In genomic region chr19:39156891-39157230, GRCh38 we compare ENCODE assay signal across 20 cellular contexts. TPM values are rescaled to one million over a fixed set of nuclear protein-coding genes. Genes with fewer than 3 reads are reported as not detected.
DNase-seq lines count a peak whose midpoint lies in the region; ATAC-seq, FAIRE-seq and TF ChIP-seq lines count a peak whose summit lies in the region.
"Had no signal": no experiment of that assay in that cellular context is flagged by ENCODE, and none has a peak within 500 bp of the region (broad histone marks: within the 10 kb centered on the region; RNA-seq: fewer than 3 reads in every experiment).

No MANE protein-coding gene starts in this region.

- peaks cover 36% of the 10 kb centered on the region for H3K79me1 ChIP-seq in H1 (ENCODE audit: low read depth, low read length)

- H3K23ac ChIP-seq in H1 (ENCODE audit: insufficient read length) = no peak overlapping the region

- H4K5ac ChIP-seq in H1 (ENCODE audit: insufficient read length, low read depth, low read length) = no peak overlapping the region

- no peak for TF ChIP-seq EP300 in H1 (IDR thresholded peaks at IDR 0.05; ENCODE audit: borderline replicate concordance in 1 of 2, low read depth in 2 of 2, low read length in 2 of 2)

- H3K4me3 ChIP-seq in H1 (ENCODE audit: extremely low read depth in 1 of 4, insufficient read depth in 2 of 4, low read depth in 3 of 4, low read length in 4 of 4) = no peak overlapping the region
- H3K4me3 ChIP-seq in osteoblast (ENCODE audit: insufficient read depth, low read length) = peak overlapping the region; percentile 75
- no peak overlapping the region for H3K4me3 ChIP-seq in kidney (ENCODE audit: low read length in 2 of 2)

- H3K36me3 Mint-ChIP-seq in natural killer cell (no peaks in the 10 kb centered on the region), WTC11 (peaks cover 4% of the 10 kb centered on the region; the same call in 1 of the 2 replicates)
- no peaks in the 10 kb centered on the region for H3K36me3 Mint-ChIP-seq in natural killer cell treated with Interleukin-12 subunit alpha and Interleukin-12 subunit beta and Interleukin-15 and Interleukin-18, amount 100 ng/mL, for 72 hours
- H3K36me3 Mint-ChIP-seq: activated naive CD8-positive, alpha-beta T cell; immature natural killer cell had no signal

- no peak overlapping the region for H4K91ac ChIP-seq in H1 (replicated peaks; ENCODE audit: insufficient read length, low read length)

- H2AFZ ChIP-seq in H1 (ENCODE audit: low read length) (no peak overlapping the region), osteoblast (ENCODE audit: low read length) (no peak overlapping the region)

- H3K9me3 Mint-ChIP-seq in natural killer cell (no peaks in the 10 kb centered on the region), WTC11 (no peaks in the 10 kb centered on the region)
- no peaks in the 10 kb centered on the region for H3K9me3 Mint-ChIP-seq in natural killer cell treated with Interleukin-12 subunit alpha and Interleukin-12 subunit beta and Interleukin-15 and Interleukin-18, amount 100 ng/mL, for 72 hours
- H3K9me3 Mint-ChIP-seq: central memory CD8-positive, alpha-beta T cell; immature natural killer cell; stimulated activated naive CD8-positive, alpha-beta T cell treated with anti-CD3 and anti-CD28 coated beads, Interleukin-15, amount 100 ng/mL, for 72 hours; T-helper 1 cell treated with Interleukin-12 subunit alpha and Interleukin-12 subunit beta and Interleukin-4 antibody, amounts not matched to agents 30 μg/mL and 1 μg/mL, for 36 hours had no signal

- H3K4me1 Mint-ChIP-seq in natural killer cell (peaks cover 33 to 63% of the 10 kb centered on the region in 2 donors), WTC11 (peaks cover 40% of the 10 kb centered on the region)
- H3K4me1 Mint-ChIP-seq in natural killer cell treated with Interleukin-12 subunit alpha and Interleukin-12 subunit beta and Interleukin-15 and Interleukin-18, amount 100 ng/mL, for 72 hours (ENCODE audit: low read depth in 2 of 2) = peaks cover 21 to 41% of the 10 kb centered on the region in 2 donors

- DNase-seq in natural killer cell (no peak), H1 (ENCODE audit: low read depth in 1 of 2, low spot score in 2 of 2) (no peak), osteoblast (ENCODE audit: insufficient read length, low spot score, missing footprints) (no peak), kidney (no peak), WTC11 (ENCODE audit: low spot score) (no peak), HUDEP-2 (lab: John Stamatoyannopoulos, UW; ENCODE audit: unreplicated experiment in 76 of 76) (no peak)
- no peak for DNase-seq in natural killer cell treated with Interleukin-12 subunit alpha and Interleukin-12 subunit beta and Interleukin-15 and Interleukin-18, amount 100 ng/mL, for 72 hours (ENCODE audit: low spot score)
- DNase-seq in stimulated activated naive CD4-positive, alpha-beta T cell (lab: John Stamatoyannopoulos, UW) = no peak
- DNase-seq: activated CD4-positive, alpha-beta T cell treated with anti-CD3 and anti-CD28 coated beads for 4 hours; immature natural killer cell; MV-4-11; NCI-H774; occipital lobe; stimulated activated naive CD8-positive, alpha-beta T cell treated with anti-CD3 and anti-CD28 coated beads, Interleukin-15, amount 100 ng/mL, for 72 hours had no signal

- H3K27me3 ChIP-seq in H1 (replicated peaks in 1 of 4; ENCODE audit: control insufficient read depth in 3 of 4, extremely low read depth in 1 of 4, insufficient read depth in 3 of 4, low read length in 3 of 4) = peaks cover 0 to 1% (median 0%) of the 10 kb centered on the region in 4 experiments; a peak in 1 of 7 replicates
- no peaks in the 10 kb centered on the region for H3K27me3 ChIP-seq in osteoblast (ENCODE audit: insufficient read depth, low read length)

- H2AK5ac ChIP-seq in H1 (ENCODE audit: low read depth, low read length) = peak overlapping the region; percentile 99; the same call in 1 of the 2 replicates

- H3K56ac ChIP-seq in H1 (replicated peaks; ENCODE audit: insufficient read length, low read depth, low read length) = no peak overlapping the region

- peaks cover 3% of the 10 kb centered on the region; the same call in 1 of the 2 replicates for H3K23me2 ChIP-seq in H1 (ENCODE audit: low read depth, low read length)

- H3K36me3 ChIP-seq in H1 (ENCODE audit: control insufficient read depth in 2 of 4, insufficient read depth in 4 of 4, low read length in 3 of 4) (no peaks in the 10 kb centered on the region; a peak in 2 of 8 replicates), osteoblast (ENCODE audit: insufficient read depth, low read length) (no peaks in the 10 kb centered on the region), kidney (ENCODE audit: control insufficient read depth in 1 of 2, insufficient read depth in 2 of 2, low read length in 2 of 2) (no peaks in the 10 kb centered on the region)

- H2BK120ac ChIP-seq in H1 (replicated peaks; ENCODE audit: low read depth, low read length) = peak overlapping the region; percentile 38

- H3K27me3 Mint-ChIP-seq in natural killer cell (ENCODE audit: low read depth in 2 of 2) (no peaks in the 10 kb centered on the region), WTC11 (ENCODE audit: low read depth) (no peaks in the 10 kb centered on the region; the same call in 1 of the 2 replicates)
- no peaks in the 10 kb centered on the region for H3K27me3 Mint-ChIP-seq in natural killer cell treated with Interleukin-12 subunit alpha and Interleukin-12 subunit beta and Interleukin-15 and Interleukin-18, amount 100 ng/mL, for 72 hours
- H3K27me3 Mint-ChIP-seq: activated naive CD8-positive, alpha-beta T cell; central memory CD8-positive, alpha-beta T cell; stimulated activated naive CD8-positive, alpha-beta T cell treated with anti-CD3 and anti-CD28 coated beads, Interleukin-15, amount 100 ng/mL, for 72 hours had no signal

- H3K4me1 ChIP-seq in H1 (replicated peaks in 1 of 4; ENCODE audit: control insufficient read depth in 3 of 4, insufficient read depth in 4 of 4, low read length in 3 of 4) (peaks cover 4 to 39% (median 20%) of the 10 kb centered on the region in 4 experiments), osteoblast (ENCODE audit: insufficient read depth, low read length) (peaks cover 41% of the 10 kb centered on the region), kidney (ENCODE audit: control insufficient read depth in 1 of 2, insufficient read depth in 1 of 2, low read depth in 1 of 2, low read length in 2 of 2) (peaks cover 38 to 61% of the 10 kb centered on the region in 2 donors)

- H4K8ac ChIP-seq in H1 (ENCODE audit: extremely low read depth, insufficient read depth, low read length) = 0 out of 2 replicates have a peak overlapping the region, but pooled peaks have one; percentile 7

- FAIRE-seq in H1 (lab: Jason Lieb, UNC) (no peak), kidney (lab: Jason Lieb, UNC) (no peak)
- FAIRE-seq: GM18507 had no signal

- CTCF ChIA-PET in H1 (lab: Charles Lee; ENCODE audit: partially characterized antibody) (interaction anchor here (0.6 to 5.8 kb wide), 3 partner anchors 22 to 105 kb away, joined by 3 to 27 read pairs (median 5); no protein-coding TSS in a partner anchor), WTC11 (lab: Charles Lee) (interaction anchor here (0.7 kb wide), 1 partner anchor 22 kb away, joined by 5 read pairs; no protein-coding TSS in a partner anchor)

- ATAC-seq in natural killer cell = no peak
- no peak for ATAC-seq in natural killer cell treated with Interleukin-12 subunit alpha and Interleukin-12 subunit beta and Interleukin-15 and Interleukin-18, amount 100 ng/mL, for 72 hours
- ATAC-seq in WTC11 = no peak

- no peak overlapping the region for H3K4me2 ChIP-seq in H1 (ENCODE audit: insufficient read depth in 1 of 2, low read depth in 2 of 2, low read length in 2 of 2)
- peak overlapping the region; percentile 84 for H3K4me2 ChIP-seq in osteoblast (ENCODE audit: insufficient read depth, low read length)

- no peak overlapping the region for H3K14ac ChIP-seq in H1 (ENCODE audit: insufficient read length)

- peak overlapping the region; percentile 97; the same call in 1 of the 2 replicates for H2BK15ac ChIP-seq in H1 (ENCODE audit: low read length)

- peak overlapping the region; percentile 6 for H3K4me3 Mint-ChIP-seq in natural killer cell
- H3K4me3 Mint-ChIP-seq in natural killer cell treated with Interleukin-12 subunit alpha and Interleukin-12 subunit beta and Interleukin-15 and Interleukin-18, amount 100 ng/mL, for 72 hours = no peak overlapping the region
- no peak overlapping the region for H3K4me3 Mint-ChIP-seq in WTC11
- H3K4me3 Mint-ChIP-seq: activated naive CD8-positive, alpha-beta T cell; central memory CD8-positive, alpha-beta T cell; stimulated activated naive CD8-positive, alpha-beta T cell treated with anti-CD3 and anti-CD28 coated beads, Interleukin-15, amount 100 ng/mL, for 72 hours; T-helper 1 cell treated with Interleukin-12 subunit alpha and Interleukin-12 subunit beta and Interleukin-4 antibody, amounts not matched to agents 30 μg/mL and 1 μg/mL, for 36 hours had no signal

- 75% methylated on average over 6 of the region's 7 CpGs; no CpG with 5 or more reads in 1 of the 2 experiments for WGBS in H1 (ENCODE audit: extremely low coverage in 1 of 2, insufficient coverage in 1 of 2, insufficient read length in 1 of 2, insufficient replicate concordance in 2 of 2, low coverage in 1 of 2, low lambda C conversion rate in 2 of 2, missing lambda C conversion rate in 1 of 2), 2 experiments

- intact Hi-C loops in natural killer cell (cut with micrococcal nuclease) (no loop called here), kidney (cut with DNase I) (no loop called here)

- 0 out of 7 replicates have a peak overlapping the region, but pooled peaks of 1 of the 4 experiments have one; percentile 19 for H3K9ac ChIP-seq in H1 (replicated peaks in 1 of 4; ENCODE audit: extremely low read depth in 1 of 4, low read depth in 3 of 4, low read length in 3 of 4)
- no peak overlapping the region for H3K9ac ChIP-seq in kidney (ENCODE audit: low read length in 2 of 2)

- H3K18ac ChIP-seq in H1 (ENCODE audit: extremely low read depth, low read length) = no peak overlapping the region

- no peak overlapping the region for H2BK20ac ChIP-seq in H1 (ENCODE audit: low read length)

- no peak for TF ChIP-seq RAD21 in H1 (IDR thresholded peaks at IDR 0.05 in 1 of 2, conservative IDR thresholded peaks at IDR 0.05 in 1 of 2; ENCODE audit: low read depth in 2 of 2, low read length in 2 of 2)

- no peak overlapping the region for H3K27ac Mint-ChIP-seq in natural killer cell
- H3K27ac Mint-ChIP-seq in natural killer cell treated with Interleukin-12 subunit alpha and Interleukin-12 subunit beta and Interleukin-15 and Interleukin-18, amount 100 ng/mL, for 72 hours = peak overlapping the region in 1 of 2 donors; percentile 45
- no peak overlapping the region for H3K27ac Mint-ChIP-seq in WTC11
- H3K27ac Mint-ChIP-seq: activated naive CD8-positive, alpha-beta T cell; stimulated activated naive CD8-positive, alpha-beta T cell treated with anti-CD3 and anti-CD28 coated beads, Interleukin-15, amount 100 ng/mL, for 72 hours had no signal

- POLR2A ChIA-PET in H1 (lab: Charles Lee; ENCODE audit: partially characterized antibody) (interaction anchor here (1.2 kb wide), 1 partner anchor 16 kb away, joined by 4 read pairs; no protein-coding TSS in a partner anchor), WTC11 (lab: Charles Lee) (interaction anchor here (2.2 kb wide), 1 partner anchor 11 kb away, joined by 9 read pairs; no protein-coding TSS in a partner anchor)

- no peak overlapping the region for H3K27ac ChIP-seq in H1 (ENCODE audit: low read depth, low read length)
- H3K27ac ChIP-seq in osteoblast (ENCODE audit: low read depth, low read length) = peak overlapping the region; percentile 12
- peak overlapping the region in 1 of 2 donors; percentile 32 for H3K27ac ChIP-seq in kidney (ENCODE audit: low read depth in 2 of 2, low read length in 2 of 2)

- H3K79me2 ChIP-seq in H1 (ENCODE audit: control insufficient read depth in 1 of 2, insufficient read depth in 2 of 2, low read length in 2 of 2) (peaks cover 0 to 52% of the 10 kb centered on the region in 2 experiments; a peak in 2 of 4 replicates), osteoblast (ENCODE audit: insufficient read depth, low read length) (peaks cover 85% of the 10 kb centered on the region)

- H3K9me3 ChIP-seq in H1 (ENCODE audit: insufficient read depth in 2 of 2, low read depth in 1 of 2, low read length in 1 of 2) (no peaks in the 10 kb centered on the region), osteoblast (ENCODE audit: low read depth, low read length) (no peaks in the 10 kb centered on the region), kidney (ENCODE audit: control insufficient read depth in 1 of 2, low read length in 2 of 2) (no peaks in the 10 kb centered on the region)

- 0 out of 2 replicates have a peak overlapping the region, but pooled peaks have one; percentile 27 for H2BK12ac ChIP-seq in H1 (ENCODE audit: low read depth, low read length)

- H4K20me1 ChIP-seq in H1 (replicated peaks in 1 of 2; ENCODE audit: control insufficient read depth in 1 of 2, insufficient read depth in 2 of 2, low read length in 2 of 2) (peaks cover 17 to 32% of the 10 kb centered on the region in 2 experiments), osteoblast (ENCODE audit: insufficient read depth, low read length) (peaks cover 39% of the 10 kb centered on the region)

- TF ChIP-seq CTCF in natural killer cell (IDR thresholded peaks at IDR 0.05) (no peak), H1 (IDR thresholded peaks at IDR 0.05; ENCODE audit: control extremely low read depth in 1 of 3, insufficient read depth in 1 of 3, low read depth in 1 of 3, low read length in 3 of 3) (no peak), osteoblast (IDR thresholded peaks at IDR 0.05; ENCODE audit: extremely low read depth, low read depth, low read length) (no peak), kidney (IDR thresholded peaks at IDR 0.05; ENCODE audit: borderline replicate concordance, extremely low read depth, insufficient read depth) (no peak), WTC11 (IDR thresholded peaks at IDR 0.05) (no peak)

- TF ChIP-seq POLR2A in H1 (IDR thresholded peaks at IDR 0.05; ENCODE audit: control extremely low read depth in 1 of 2, low read depth in 2 of 2, low read length in 2 of 2) = no peak

- H3K4ac ChIP-seq in H1 (replicated peaks; ENCODE audit: insufficient read length, low read depth, low read length) = no peak overlapping the region

- peak overlapping the region; percentile 60; the same call in 1 of the 2 replicates for H2BK5ac ChIP-seq in H1 (ENCODE audit: low read depth, low read length)

RNA-seq across cellular contexts. Expression of gene PAK4, which starts 31.3 kb away (rescaled TPM):
- total RNA-seq in natural killer cell (10 to 100 TPM in 2 of 3 donors, 1 to 10 TPM in 1; 6.7 to 13.4 (median 11.8) TPM), osteoblast (6.8 and 9.4 TPM in 2 replicates), kidney (55.6 TPM), WTC11 (2021) (69.8 to 77.7 TPM (median 73.9 TPM) in 3 replicates)
- total RNA-seq in natural killer cell treated with Interleukin-12 subunit alpha and Interleukin-12 subunit beta and Interleukin-15 and Interleukin-18, amount 100 ng/mL, for 72 hours = 10 to 100 TPM; 18.3 to 22.9 TPM
- total RNA-seq in H1 (2021; fragmentation: NEBNext Ultra II Directional; extraction: Animal tissue kit (Norgen Biotek cat#: 25700)) = 64.4 and 67.6 TPM in 2 replicates
- polyA plus RNA-seq in H1 (2011; rRNA removed) (50.7 and 107 TPM in 2 replicates), kidney (ENCODE audit: insufficient read depth, low read depth, low replicate concordance) (52.5 TPM)
- 55.5 TPM for polyA plus RNA-seq in H1 (2011; cell fraction: cytosol; rRNA removed)
- 89.7 TPM for polyA plus RNA-seq in H1 (2011; cell fraction: nucleus; rRNA removed)
- 40.5 to 57.3 TPM (median 53.1 TPM) in 4 replicates for polyA plus RNA-seq in H1 (2012, experiment 1 of 2)
- 64.2 TPM for polyA plus RNA-seq in H1 (2012, experiment 2 of 2)
- polyA plus RNA-seq in H1 (2013, experiment 1 of 2) = 47.5 TPM
- polyA plus RNA-seq in H1 (2013, experiment 2 of 2) = 47.5 TPM
- 17.7 and 25.9 TPM in 2 replicates for polyA minus RNA-seq in H1 (2011; rRNA and poly(A)+ RNA removed)
- polyA minus RNA-seq in H1 (2011; cell fraction: cytosol; rRNA and poly(A)+ RNA removed) = 39.9 TPM
- polyA minus RNA-seq in H1 (2011; cell fraction: nucleus; rRNA and poly(A)+ RNA removed) = 22.8 TPM

RNA-seq across cellular contexts. Expression of gene NCCRP1, which starts 39.9 kb away (rescaled TPM):
- total RNA-seq in natural killer cell (not detected), osteoblast (not detected in 2 replicates), kidney (0.60 TPM), WTC11 (2021) (2.0 to 2.5 TPM (median 2.2 TPM) in 3 replicates)
- total RNA-seq in natural killer cell treated with Interleukin-12 subunit alpha and Interleukin-12 subunit beta and Interleukin-15 and Interleukin-18, amount 100 ng/mL, for 72 hours = not detected
- 2.8 and 3.2 TPM in 2 replicates for total RNA-seq in H1 (2021; fragmentation: NEBNext Ultra II Directional; extraction: Animal tissue kit (Norgen Biotek cat#: 25700))
- polyA plus RNA-seq in H1 (2011; rRNA removed) (7.9 and 11.2 TPM in 2 replicates), kidney (ENCODE audit: insufficient read depth, low read depth, low replicate concordance) (5.5 TPM)
- 3.8 TPM for polyA plus RNA-seq in H1 (2011; cell fraction: cytosol; rRNA removed)
- polyA plus RNA-seq in H1 (2011; cell fraction: nucleus; rRNA removed) = 3.1 TPM
- 1.9 to 4.0 TPM (median 2.6 TPM) in 4 replicates for polyA plus RNA-seq in H1 (2012, experiment 1 of 2)
- 2.5 TPM for polyA plus RNA-seq in H1 (2012, experiment 2 of 2)
- 2.1 TPM for polyA plus RNA-seq in H1 (2013, experiment 1 of 2)
- 2.4 TPM for polyA plus RNA-seq in H1 (2013, experiment 2 of 2)
- 1.7 and 3.1 TPM in 2 replicates for polyA minus RNA-seq in H1 (2011; rRNA and poly(A)+ RNA removed)
- polyA minus RNA-seq in H1 (2011; cell fraction: cytosol; rRNA and poly(A)+ RNA removed) = 2.6 TPM
- polyA minus RNA-seq in H1 (2011; cell fraction: nucleus; rRNA and poly(A)+ RNA removed) = 1.00 TPM
- total RNA-seq: mesenteric fat pad, occipital lobe had no signal
- polyA plus RNA-seq: immature natural killer cell had no signal

RNA-seq across cellular contexts. Expression of gene SYCN, which starts 47.2 kb away (rescaled TPM):
- not detected for total RNA-seq in natural killer cell
- not detected for total RNA-seq in natural killer cell treated with Interleukin-12 subunit alpha and Interleukin-12 subunit beta and Interleukin-15 and Interleukin-18, amount 100 ng/mL, for 72 hours
- not detected in 2 replicates for total RNA-seq in H1 (2021; fragmentation: NEBNext Ultra II Directional; extraction: Animal tissue kit (Norgen Biotek cat#: 25700))
- not detected in 2 replicates for polyA plus RNA-seq in H1 (2011; rRNA removed)
- not detected for polyA plus RNA-seq in H1 (2011; cell fraction: cytosol; rRNA removed)
- not detected for polyA plus RNA-seq in H1 (2011; cell fraction: nucleus; rRNA removed)
- polyA plus RNA-seq in H1 (2012, experiment 1 of 2) = not detected in 4 replicates
- not detected for polyA plus RNA-seq in H1 (2012, experiment 2 of 2)
- not detected for polyA plus RNA-seq in H1 (2013, experiment 1 of 2)
- polyA plus RNA-seq in H1 (2013, experiment 2 of 2) = not detected
- not detected in 2 replicates for polyA minus RNA-seq in H1 (2011; rRNA and poly(A)+ RNA removed)
- polyA minus RNA-seq in H1 (2011; cell fraction: cytosol; rRNA and poly(A)+ RNA removed) = not detected
- not detected for polyA minus RNA-seq in H1 (2011; cell fraction: nucleus; rRNA and poly(A)+ RNA removed)
- not detected in 2 replicates for total RNA-seq in osteoblast
- total RNA-seq in kidney = not detected
- not detected for polyA plus RNA-seq in kidney (ENCODE audit: insufficient read depth, low read depth, low replicate concordance)
- total RNA-seq in WTC11 (2021) = 0.37 to 1.1 TPM (median 0.77 TPM) in 3 replicates
- total RNA-seq: mesenteric fat pad, occipital lobe, RPMI7951 had no signal
- polyA plus RNA-seq: immature natural killer cell had no signal
